Comparison of ENCODE assay signal across 8 cellular contexts in the genomic region with DNA sequence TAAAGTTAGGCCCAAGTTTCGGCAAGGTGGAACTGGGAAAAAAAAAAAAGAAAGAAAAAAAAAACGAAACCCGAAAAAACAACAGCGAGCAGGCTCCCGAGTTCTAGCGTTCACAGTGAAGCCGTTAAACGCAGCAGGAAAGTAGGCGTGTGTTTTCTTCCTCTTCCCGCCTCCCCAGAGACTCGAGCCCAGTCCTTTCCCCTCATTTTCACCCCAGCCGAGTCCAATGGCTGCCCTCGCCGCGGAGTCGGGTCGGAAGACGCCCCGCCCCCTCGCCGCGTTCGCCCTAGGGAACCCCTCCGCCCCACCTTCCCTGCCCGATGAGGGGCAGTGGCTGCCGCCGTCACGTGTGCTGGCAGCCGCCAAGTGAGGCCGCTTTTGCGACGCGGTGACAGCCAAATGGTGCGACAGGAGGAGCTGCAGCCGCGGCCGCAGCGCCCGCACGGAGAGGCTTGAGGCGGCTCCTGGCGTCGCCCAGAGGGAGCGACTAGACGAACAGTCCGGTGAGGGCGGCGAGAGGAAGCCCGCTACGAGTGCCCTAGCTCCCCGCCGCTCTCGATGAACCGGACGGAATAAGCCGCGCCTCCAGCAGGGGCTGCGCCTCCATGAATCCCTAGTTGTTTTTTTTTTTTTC. TPM values are rescaled to one million over a fixed set of nuclear protein-coding genes. Genes with fewer than 3 reads are reported as not detected.
A peak's percentile ranks its signal among the peaks of the same experiment; 100 is the strongest.
DNase-seq lines count a peak whose midpoint lies in the region; ATAC-seq lines count a peak whose summit lies in the region.

A gene (plus strand): TSS at position 426 of the 634 bp plus-strand sequence. CDS start 308 bp downstream, outside the sequence.

- peak within 1 kb of the TSS; percentile 94 to 99 for H3K27ac Mint-ChIP-seq in effector memory CD8-positive, alpha-beta T cell
- peak within 1 kb of the TSS; percentile 95 for H3K27ac Mint-ChIP-seq in memory B cell

- peak within 1 kb of the TSS; percentile 90 to 100 for H3K4me3 Mint-ChIP-seq in effector memory CD8-positive, alpha-beta T cell
- H3K4me3 Mint-ChIP-seq in memory B cell = peak within 1 kb of the TSS; percentile 98

- H3K9me3 Mint-ChIP-seq in effector memory CD8-positive, alpha-beta T cell = no peaks in the 10 kb centered on the region
- no peaks in the 10 kb centered on the region for H3K9me3 Mint-ChIP-seq in memory B cell

- in situ Hi-C loops in Caki2 (cut with HindIII; ENCODE audit: low pct_unique_long_range_greater_than_20kb, low sequenced_read_pairs) = no loop called here

- peak; percentile 98 for DNase-seq in Caki2 (ENCODE audit: low read depth)
- peak; percentile 57 to 98 (median 95) for DNase-seq in HUDEP-2 (lab: John Stamatoyannopoulos, UW; ENCODE audit: unreplicated experiment in 76 of 76)
- DNase-seq in NOMO-1 treated with dmso at 0.1 percent for 144 hours (lab: John Stamatoyannopoulos, UW; ENCODE audit: unreplicated experiment) = peak; percentile 98
- DNase-seq in activated CD8-positive, alpha-beta memory T cell treated with anti-CD3 and anti-CD28 coated beads for 48 hours (ENCODE audit: low read depth in 2 of 3, low spot score in 2 of 3) = peak; percentile 91 to 96 (median 94)
- DNase-seq in effector memory CD8-positive, alpha-beta T cell = peak; percentile 93 to 96 (median 95)
- DNase-seq in memory B cell (ENCODE audit: low spot score in 2 of 2) = peak; percentile 91 to 93
- DNase-seq in stimulated activated CD8-positive, alpha-beta memory T cell treated with anti-CD3 and anti-CD28 coated beads, Interleukin-12 subunit alpha, Interleukin-12 subunit beta, amount 100 ng/mL, for 24 hours (ENCODE audit: extremely low read depth) = peak; percentile 96

- H3K4me1 Mint-ChIP-seq in effector memory CD8-positive, alpha-beta T cell (ENCODE audit: low read depth in 2 of 2) = peaks cover 11 to 27% of the 10 kb centered on the region in 2 donors
- peaks cover 20% of the 10 kb centered on the region for H3K4me1 Mint-ChIP-seq in memory B cell

- ATAC-seq in GM21381 (IDR thresholded peaks at IDR 0.05; ENCODE audit: unreplicated experiment) = peak; percentile 90
- peak; percentile 88 for ATAC-seq in effector memory CD8-positive, alpha-beta T cell (replicated peaks)
- ATAC-seq in memory B cell (ENCODE audit: low read depth) = peak; percentile 83

- peaks cover 20% of the 10 kb centered on the region for H3K36me3 Mint-ChIP-seq in effector memory CD8-positive, alpha-beta T cell (ENCODE audit: insufficient read depth)
- peaks cover 4% of the 10 kb centered on the region for H3K36me3 Mint-ChIP-seq in memory B cell

- H3K27me3 Mint-ChIP-seq in effector memory CD8-positive, alpha-beta T cell = no peaks in the 10 kb centered on the region
- H3K27me3 Mint-ChIP-seq in memory B cell = no peaks in the 10 kb centered on the region

RNA-seq across cellular contexts. Expression of the gene that starts here (rescaled TPM):
- 11.6 and 25.9 TPM in 2 replicates for total RNA-seq in Caki2 (2014; rRNA removed; shearing (Covaris generic); ENCODE audit: low replicate concordance)

Comparison
In these comparisons a context has a peak if more than half of its experiments do, and no peak if none do; other contexts are left out.
1. Peak in every context shown above with its lines: DNase-seq and ATAC-seq.